In the genomic region with DNA sequence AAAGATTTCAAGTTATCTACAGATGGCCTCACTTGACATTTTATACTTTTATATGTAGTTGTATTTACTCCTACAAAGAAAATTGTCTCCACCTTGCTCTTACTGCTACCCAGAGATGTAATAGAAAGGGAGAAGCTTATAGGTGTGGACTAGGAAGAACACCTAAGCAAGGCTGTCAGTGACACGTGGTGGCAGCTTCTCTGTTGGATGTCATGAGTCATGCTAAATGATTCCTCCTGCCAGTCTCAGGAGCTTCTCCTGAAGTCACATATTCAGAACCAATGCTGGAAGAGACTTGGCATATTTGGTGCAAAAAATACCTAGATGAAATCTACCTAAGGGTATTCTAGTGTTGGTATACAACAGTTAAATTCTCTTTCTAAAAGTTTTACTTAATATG, we compare ENCODE assay signal across 29 cellular contexts.
"Had no signal": no experiment of that assay in that cellular context is flagged by ENCODE, and none has a peak within 500 bp of the region (broad histone marks: within the 10 kb centered on the region; RNA-seq: fewer than 3 reads in every experiment).

No MANE protein-coding gene starts in this region.

- H3K4me1 Mint-ChIP-seq: immature natural killer cell; naive thymus-derived CD4-positive, alpha-beta T cell; stimulated activated naive B cell treated with anti-CD40 and anti-IgM and Interleukin-4, amounts not matched to agents 10 μg/mL and 1 μg/mL and 100 μg/mL, for 72 hours had no signal

- H3K27ac Mint-ChIP-seq: immature natural killer cell; naive thymus-derived CD4-positive, alpha-beta T cell; natural killer cell treated with Interleukin-12 subunit alpha and Interleukin-12 subunit beta and Interleukin-15 and Interleukin-18, amount 100 ng/mL, for 72 hours; stimulated activated naive B cell treated with anti-CD40 and anti-IgM and Interleukin-4, amounts not matched to agents 10 μg/mL and 1 μg/mL and 100 μg/mL, for 72 hours had no signal

- H3K36me3 ChIP-seq: heart right ventricle, left lung, lower lobe of right lung, pancreas, prostate gland, stomach, thyroid gland, transverse colon, upper lobe of left lung had no signal

- H3K4me1 ChIP-seq: heart right ventricle, left lung, lower lobe of right lung, pancreas, prostate gland, stomach, testis, thyroid gland, transverse colon, upper lobe of left lung had no signal

- H3K4me3 ChIP-seq: heart right ventricle, hepatocyte, left lung, lower lobe of right lung, mucosa of descending colon, pancreas, prostate gland, skin epidermis, stomach, testis, thyroid gland, transverse colon, upper lobe of left lung had no signal

- ATAC-seq: heart right ventricle; left colon; left lung; lower lobe of right lung; mucosa of descending colon; naive thymus-derived CD4-positive, alpha-beta T cell; natural killer cell treated with Interleukin-12 subunit alpha and Interleukin-12 subunit beta and Interleukin-15 and Interleukin-18, amount 100 ng/mL, for 72 hours; pancreas; right cardiac atrium; sciatic nerve; stimulated activated naive B cell treated with anti-CD40 and anti-IgM and Interleukin-4, amounts not matched to agents 10 μg/mL and 1 μg/mL and 100 μg/mL, for 72 hours; stimulated activated naive CD8-positive, alpha-beta T cell treated with anti-CD3 and anti-CD28 coated beads, Interleukin-15, Interleukin-2, amounts not matched to agents 100 U/mL and 50 U/mL, for 24 hours had no signal

- H3K36me3 Mint-ChIP-seq: immature natural killer cell; naive thymus-derived CD4-positive, alpha-beta T cell; natural killer cell treated with Interleukin-12 subunit alpha and Interleukin-12 subunit beta and Interleukin-15 and Interleukin-18, amount 100 ng/mL, for 72 hours; stimulated activated naive B cell treated with anti-CD40 and anti-IgM and Interleukin-4, amounts not matched to agents 10 μg/mL and 1 μg/mL and 100 μg/mL, for 72 hours had no signal

- DNase-seq: heart right ventricle; immature natural killer cell; left colon; left lung; lower lobe of right lung; midbrain; mucosa of descending colon; naive thymus-derived CD4-positive, alpha-beta T cell; nucleus accumbens; pancreas; posterior cingulate gyrus; retina; right cardiac atrium; stimulated activated CD4-positive, alpha-beta T cell treated with anti-CD3 and anti-CD28 coated beads, Interleukin-12 subunit alpha, Interleukin-12 subunit beta, amount 100 ng/mL, for 4 hours; stimulated activated CD4-positive, alpha-beta T cell treated with anti-CD3 and anti-CD28 coated beads, Interleukin-15, amount 100 ng/mL, for 24 hours; stimulated activated CD4-positive, alpha-beta T cell treated with anti-CD3 and anti-CD28 coated beads, Interleukin-2, amount 100 ng/mL, for 24 hours; stimulated activated CD4-positive, alpha-beta T cell treated with anti-CD3 and anti-CD28 coated beads, Interleukin-4, amount 100 ng/mL, for 1 hour; stimulated activated naive B cell treated with anti-CD40 and anti-IgM and Interleukin-4, amounts not matched to agents 10 μg/mL and 1 μg/mL and 100 μg/mL, for 72 hours; stimulated activated naive CD8-positive, alpha-beta T cell treated with anti-CD3 and anti-CD28 coated beads, Interleukin-15, Interleukin-2, amounts not matched to agents 100 U/mL and 50 U/mL, for 24 hours; stomach; testis; thyroid gland; transverse colon; upper lobe of left lung had no signal

- H3K9me3 ChIP-seq: lower lobe of right lung, pancreas, prostate gland, testis, thyroid gland, transverse colon, upper lobe of left lung had no signal

- H3K4me2 ChIP-seq: hepatocyte had no signal

- H2AFZ ChIP-seq: hepatocyte had no signal

- H3K27me3 Mint-ChIP-seq: naive thymus-derived CD4-positive, alpha-beta T cell; natural killer cell treated with Interleukin-12 subunit alpha and Interleukin-12 subunit beta and Interleukin-15 and Interleukin-18, amount 100 ng/mL, for 72 hours; stimulated activated naive B cell treated with anti-CD40 and anti-IgM and Interleukin-4, amounts not matched to agents 10 μg/mL and 1 μg/mL and 100 μg/mL, for 72 hours had no signal

- H3K79me2 ChIP-seq: hepatocyte had no signal

- H3K27ac ChIP-seq: heart right ventricle, hepatocyte, left lung, lower lobe of right lung, pancreas, prostate gland, skin epidermis, stomach, testis, thyroid gland, transverse colon, upper lobe of left lung had no signal

- H3K4me3 Mint-ChIP-seq: immature natural killer cell; naive thymus-derived CD4-positive, alpha-beta T cell; natural killer cell treated with Interleukin-12 subunit alpha and Interleukin-12 subunit beta and Interleukin-15 and Interleukin-18, amount 100 ng/mL, for 72 hours; stimulated activated naive B cell treated with anti-CD40 and anti-IgM and Interleukin-4, amounts not matched to agents 10 μg/mL and 1 μg/mL and 100 μg/mL, for 72 hours had no signal

- H3K27me3 ChIP-seq: heart right ventricle, hepatocyte, left lung, pancreas, stomach, testis, thyroid gland, transverse colon, upper lobe of left lung had no signal
